In genomic region chr15:49423021-49423420, GRCh38 we compare ENCODE assay signal across 8 cellular contexts. TPM values are rescaled to one million over a fixed set of nuclear protein-coding genes. Genes with fewer than 3 reads are reported as not detected.
A peak's percentile ranks its signal among the peaks of the same experiment; 100 is the strongest.
DNase-seq lines count a peak whose midpoint lies in the region; ATAC-seq and TF ChIP-seq lines count a peak whose summit lies in the region.

FGF7 (plus strand) TSS chr15:49423242; CDS start chr15:49424298, 1,056 bp downstream.

- ATAC-seq in activated naive CD8-positive, alpha-beta T cell treated with anti-CD3 and anti-CD28 coated beads, Interleukin-2, amount 50 U/mL, for 24 hours, result no peak
- no peak for ATAC-seq in HG03135 (IDR thresholded peaks at IDR 0.05; ENCODE audit: unreplicated experiment)

- TF ChIP-seq CTCF in adrenal gland (IDR thresholded peaks at IDR 0.05), result no peak

- H3K27me3 ChIP-seq in GM23248 (replicated peaks; ENCODE audit: insufficient read depth) (no peaks in the 10 kb centered on the region), adrenal gland (no peaks in the 10 kb centered on the region)

- H3K4me3 ChIP-seq in GM23248, result peak within 1 kb of the TSS; percentile 99
- H3K4me3 ChIP-seq in skin epidermis, result peak within 1 kb of the TSS in 5 of 7 experiments; percentile 0 to 31 (median 16)
- H3K4me3 ChIP-seq in adrenal gland, result peak within 1 kb of the TSS in 1 of 4 donors; percentile 41

- peak within 1 kb of the TSS; percentile 34; the same call in 1 of the 2 replicates for H2AFZ ChIP-seq in GM23248

- H3F3A ChIP-seq in GM23248 (ENCODE audit: insufficient read depth), result peaks cover 60% of the 10 kb centered on the region

- intact Hi-C loops in adrenal gland (cut with DNase I), result loop anchor here (2.0 to 10.0 kb wide), 3 partner anchors 188 to 558 kb away; no protein-coding TSS in a partner anchor

- H3K4me3 Mint-ChIP-seq in activated naive CD8-positive, alpha-beta T cell treated with anti-CD3 and anti-CD28 coated beads, Interleukin-2, amount 50 U/mL, for 24 hours, result no peak within 1 kb of the TSS
- H3K4me3 Mint-ChIP-seq in immature natural killer cell, result peak within 1 kb of the TSS in 3 of 5 donors; percentile 44 to 54 (median 50)

- in situ Hi-C loops in GM23248 (cut with MboI), result loop anchor here (10.0 to 25.0 kb wide), 3 partner anchors 178 to 722 kb away; no protein-coding TSS in a partner anchor

- H3K9me2 ChIP-seq in GM23248 (ENCODE audit: insufficient read depth), result no peaks in the 10 kb centered on the region

- peak within 1 kb of the TSS; percentile 80 for H3K27ac ChIP-seq in GM23248
- peak within 1 kb of the TSS in 16 of 21 experiments; percentile 2 to 70 (median 52) for H3K27ac ChIP-seq in skin epidermis
- H3K27ac ChIP-seq in adrenal gland, result peak within 1 kb of the TSS in 1 of 5 donors; percentile 65

- WGBS in GM23248 (ENCODE audit: low coverage in 1 of 2, low lambda C conversion rate in 2 of 2, missing lambda C conversion rate in 2 of 2), 2 experiments, result 1% methylated on average over 4 of the region's 4 CpGs
- WGBS in adrenal gland, 4 donors, result 60 to 75% (median 72%) methylated on average over 4 of the region's 4 CpGs

- peaks cover 4% of the 10 kb centered on the region for H3K4me1 Mint-ChIP-seq in activated naive CD8-positive, alpha-beta T cell treated with anti-CD3 and anti-CD28 coated beads, Interleukin-2, amount 50 U/mL, for 24 hours
- peaks cover 3 to 4% of the 10 kb centered on the region in 2 donors for H3K4me1 Mint-ChIP-seq in immature natural killer cell

- no peaks in the 10 kb centered on the region for H3K36me3 Mint-ChIP-seq in activated naive CD8-positive, alpha-beta T cell treated with anti-CD3 and anti-CD28 coated beads, Interleukin-2, amount 50 U/mL, for 24 hours (ENCODE audit: low read depth)
- no peaks in the 10 kb centered on the region for H3K36me3 Mint-ChIP-seq in immature natural killer cell

- H3K9me3 Mint-ChIP-seq in activated naive CD8-positive, alpha-beta T cell treated with anti-CD3 and anti-CD28 coated beads, Interleukin-2, amount 50 U/mL, for 24 hours, result no peaks in the 10 kb centered on the region
- no peaks in the 10 kb centered on the region for H3K9me3 Mint-ChIP-seq in immature natural killer cell

- H3K9ac ChIP-seq in GM23248, result peak within 1 kb of the TSS; percentile 96

- H3K36me3 ChIP-seq in GM23248 (ENCODE audit: low read depth) (peaks cover 38% of the 10 kb centered on the region), adrenal gland (replicated peaks in 1 of 2) (no peaks in the 10 kb centered on the region)

- H3K79me2 ChIP-seq in GM23248 (ENCODE audit: insufficient read depth), result peaks cover 58% of the 10 kb centered on the region

- DNase-seq in GM23248 (peak; percentile 88), immature natural killer cell (no peak), adrenal gland (no peak), HuH-7.5 (ENCODE audit: low spot score) (no peak), NCI-H1694 treated with DMSO at 0.1 percent for 48 hours (lab: John Stamatoyannopoulos, UW) (no peak)
- DNase-seq in activated naive CD8-positive, alpha-beta T cell treated with anti-CD3 and anti-CD28 coated beads, Interleukin-2, amount 50 U/mL, for 24 hours, result no peak

- TF ChIP-seq POLR2A in adrenal gland (IDR thresholded peaks at IDR 0.05), result no peak

- H3K9me3 ChIP-seq in GM23248 (ENCODE audit: low read depth) (no peaks in the 10 kb centered on the region), adrenal gland (replicated peaks in 1 of 3) (no peaks in the 10 kb centered on the region)

- H3K27ac Mint-ChIP-seq in activated naive CD8-positive, alpha-beta T cell treated with anti-CD3 and anti-CD28 coated beads, Interleukin-2, amount 50 U/mL, for 24 hours, result peak within 1 kb of the TSS; percentile 49
- peak within 1 kb of the TSS in 1 of 6 donors; percentile 66 for H3K27ac Mint-ChIP-seq in immature natural killer cell

- H3K4me2 ChIP-seq in GM23248 (ENCODE audit: unreplicated experiment), result peak within 1 kb of the TSS; percentile 100

- H3K4me1 ChIP-seq in GM23248 (ENCODE audit: insufficient read depth) (peaks cover 25% of the 10 kb centered on the region), adrenal gland (replicated peaks in 1 of 2) (no peaks in the 10 kb centered on the region)

- no peaks in the 10 kb centered on the region for H3K27me3 Mint-ChIP-seq in activated naive CD8-positive, alpha-beta T cell treated with anti-CD3 and anti-CD28 coated beads, Interleukin-2, amount 50 U/mL, for 24 hours
- peaks cover 3 to 7% (median 6%) of the 10 kb centered on the region in 3 donors for H3K27me3 Mint-ChIP-seq in immature natural killer cell (ENCODE audit: low read depth in 3 of 3)

- no peaks in the 10 kb centered on the region for H4K20me1 ChIP-seq in GM23248 (ENCODE audit: insufficient read depth)

RNA-seq across cellular contexts. Expression of gene FGF7, which starts in this region (rescaled TPM):
- 331 and 351 TPM in 2 replicates for total RNA-seq in GM23248 (2014; rRNA removed; shearing (Covaris generic))
- polyA plus RNA-seq in GM23248 (2016; fragmentation: Nextera tagmentation; extraction: Ambion mirVana) (362 and 400 TPM in 2 replicates), immature natural killer cell (not detected), adrenal gland (1 to 10 TPM; 4.2 to 7.8 (median 6.2) TPM)
- total RNA-seq in adrenal gland, result 10 to 100 TPM in 2 of 8 donors, 1 to 10 TPM in 5, under 1 TPM in 1; 0.48 to 14.2 (median 6.4) TPM

Comparison
In these comparisons a context has a peak if more than half of its experiments do, and no peak if none do; other contexts are left out.
1. RNA of gene FGF7 (total RNA-seq): 331 to 351 TPM in GM23248; 0.48 to 14.2 TPM in adrenal gland; every median in the first group is over 10 times any median in the second.
2. RNA of gene FGF7 (polyA plus RNA-seq): 362 to 400 TPM in GM23248; 4.2 to 7.8 TPM in adrenal gland and not detected in immature natural killer cell; every median in the first group is over 10 times any median in the second.